ENCODE assay signal across 19 cellular contexts in genomic region chr5:42531611-42532010, GRCh38.
"Had no signal": no experiment of that assay in that cellular context is flagged by ENCODE, and none has a peak within 500 bp of the region (broad histone marks: within the 10 kb centered on the region; RNA-seq: fewer than 3 reads in every experiment).

No MANE protein-coding gene starts in this region.

- H3K27me3 ChIP-seq: ascending aorta, left lung, thyroid gland had no signal

- H3K4me1 ChIP-seq: ascending aorta, left lung, thyroid gland had no signal

- ATAC-seq: activated CD4-positive, CD25-positive, alpha-beta regulatory T cell treated with anti-CD3 and anti-CD28 coated beads, Interleukin-2, amount 50 U/mL, for 24 hours; activated CD8-positive, alpha-beta T cell treated with anti-CD3 and anti-CD28 coated beads, Interleukin-2, amount 10 ng/mL, durations not matched to agents 7 days and 5 days; activated naive CD8-positive, alpha-beta T cell treated with anti-CD3 and anti-CD28 coated beads, Interleukin-2, amount 50 U/mL, for 24 hours; esophagus mucosa; left lung; naive thymus-derived CD8-positive, alpha-beta T cell; psoas muscle; sciatic nerve; stimulated activated naive B cell treated with anti-CD40 and anti-IgM and Interleukin-4, amounts not matched to agents 10 μg/mL and 1 μg/mL and 100 μg/mL, for 72 hours had no signal

- H3K36me3 ChIP-seq: ascending aorta, left lung, thyroid gland had no signal

- DNase-seq: activated CD4-positive, alpha-beta T cell treated with anti-CD3 and anti-CD28 coated beads, Interleukin-2, amount 10 ng/mL, durations not matched to agents 7 days and 5 days; activated CD8-positive, alpha-beta T cell treated with anti-CD3 and anti-CD28 coated beads, Interleukin-2, amount 10 ng/mL, durations not matched to agents 7 days and 5 days; activated naive CD4-positive, alpha-beta T cell treated with anti-CD3 and anti-CD28 coated beads for 36 hours; activated naive CD8-positive, alpha-beta T cell treated with anti-CD3 and anti-CD28 coated beads, Interleukin-2, amount 50 U/mL, for 24 hours; activated T-cell treated with anti-CD3 and anti-CD28 coated beads, Interleukin-2, amount 50 U/mL, for 24 hours; cerebellar nuclear complex; cortex of kidney; head of caudate nucleus; left lung; naive thymus-derived CD8-positive, alpha-beta T cell; psoas muscle; stimulated activated CD4-positive, alpha-beta T cell treated with anti-CD3 and anti-CD28 coated beads, Interleukin-4, amount 100 ng/mL, for 4 hours; stimulated activated naive B cell treated with anti-CD40 and anti-IgM and Interleukin-4, amounts not matched to agents 10 μg/mL and 1 μg/mL and 100 μg/mL, for 72 hours; T1000 had no signal

- H3K9me3 ChIP-seq: thyroid gland had no signal

- H3K27ac ChIP-seq: ascending aorta, left lung, psoas muscle, thyroid gland had no signal

- H3K4me3 ChIP-seq: ascending aorta, left lung, psoas muscle, thyroid gland had no signal
